Comparison of ENCODE assay signal across 30 cellular contexts in genomic region chr5:57320552-57320951, GRCh38.
"Had no signal": no experiment of that assay in that cellular context is flagged by ENCODE, and none has a peak within 500 bp of the region (broad histone marks: within the 10 kb centered on the region; RNA-seq: fewer than 3 reads in every experiment).

No MANE protein-coding gene starts in this region.

- DNase-seq: naive thymus-derived CD8-positive, alpha-beta T cell; nephron progenitor cell; nucleus accumbens; pancreas; right cardiac atrium; spleen; stimulated activated CD4-positive, alpha-beta T cell treated with anti-CD3 and anti-CD28 coated beads, Interleukin-12 subunit alpha, Interleukin-12 subunit beta, amount 100 ng/mL, for 4 hours; stimulated activated CD4-positive, alpha-beta T cell treated with anti-CD3 and anti-CD28 coated beads, Interleukin-1b, Interleukin-23, amount 100 ng/mL, for 48 hours; stimulated activated CD4-positive, alpha-beta T cell treated with anti-CD3 and anti-CD28 coated beads, Interleukin-4, amount 100 ng/mL, for 1 hour; stimulated activated CD4-positive, alpha-beta T cell treated with anti-CD3 and anti-CD28 coated beads, Interleukin-4, amount 100 ng/mL, for 4 hours; stimulated activated CD8-positive, alpha-beta memory T cell treated with anti-CD3 and anti-CD28 coated beads, Interleukin-4, amount 100 ng/mL, for 48 hours; stimulated activated naive CD4-positive, alpha-beta T cell; stimulated activated naive CD8-positive, alpha-beta T cell treated with anti-CD3 and anti-CD28 coated beads, Interleukin-15, amount 100 ng/mL, for 72 hours; stimulated activated naive CD8-positive, alpha-beta T cell treated with anti-CD3 and anti-CD28 coated beads, Interleukin-15, Interleukin-2, amounts not matched to agents 100 U/mL and 50 U/mL, for 24 hours; substantia nigra; testis; tibial artery; transverse colon; upper lobe of right lung; uterus had no signal

- H3K27ac ChIP-seq: neutrophil, pancreas, prostate gland, skin epidermis, spleen, suprapubic skin, testis, tibial artery, transverse colon, upper lobe of right lung, uterus had no signal

- ATAC-seq: naive thymus-derived CD8-positive, alpha-beta T cell; natural killer cell treated with Interleukin-12 subunit alpha and Interleukin-12 subunit beta and Interleukin-15 and Interleukin-18, amount 100 ng/mL, for 72 hours; pancreas; sciatic nerve; stimulated activated memory B cell treated with anti-CD40 and anti-IgM and Interleukin-4, amounts not matched to agents 10 μg/mL and 1 μg/mL and 100 μg/mL, for 72 hours; stimulated activated naive CD8-positive, alpha-beta T cell treated with anti-CD3 and anti-CD28 coated beads, Interleukin-15, amount 100 ng/mL, for 72 hours; stimulated activated naive CD8-positive, alpha-beta T cell treated with anti-CD3 and anti-CD28 coated beads, Interleukin-15, Interleukin-2, amounts not matched to agents 100 U/mL and 50 U/mL, for 24 hours; upper lobe of right lung had no signal

- H3K36me3 ChIP-seq: neutrophil, pancreas, prostate gland, spleen, suprapubic skin, tibial artery, transverse colon, upper lobe of right lung, uterus had no signal

- H3K9me3 Mint-ChIP-seq: naive thymus-derived CD8-positive, alpha-beta T cell; natural killer cell treated with Interleukin-12 subunit alpha and Interleukin-12 subunit beta and Interleukin-15 and Interleukin-18, amount 100 ng/mL, for 72 hours; stimulated activated memory B cell treated with anti-CD40 and anti-IgM and Interleukin-4, amounts not matched to agents 10 μg/mL and 1 μg/mL and 100 μg/mL, for 72 hours; stimulated activated naive CD8-positive, alpha-beta T cell treated with anti-CD3 and anti-CD28 coated beads, Interleukin-15, amount 100 ng/mL, for 72 hours; type B pancreatic cell had no signal

- H3K4me3 ChIP-seq: pancreas, prostate gland, skin epidermis, smooth muscle cell, spleen, suprapubic skin, testis, tibial artery, transverse colon, upper lobe of right lung, uterus had no signal

- H3K27me3 Mint-ChIP-seq: type B pancreatic cell had no signal

- H3K4me1 Mint-ChIP-seq: stimulated activated memory B cell treated with anti-CD40 and anti-IgM and Interleukin-4, amounts not matched to agents 10 μg/mL and 1 μg/mL and 100 μg/mL, for 72 hours had no signal

- H3K36me3 Mint-ChIP-seq: naive thymus-derived CD8-positive, alpha-beta T cell; natural killer cell treated with Interleukin-12 subunit alpha and Interleukin-12 subunit beta and Interleukin-15 and Interleukin-18, amount 100 ng/mL, for 72 hours; stimulated activated memory B cell treated with anti-CD40 and anti-IgM and Interleukin-4, amounts not matched to agents 10 μg/mL and 1 μg/mL and 100 μg/mL, for 72 hours; type B pancreatic cell had no signal

- H3K4me1 ChIP-seq: pancreas, prostate gland, spleen, suprapubic skin, testis, tibial artery, uterus had no signal

- H3K27me3 ChIP-seq: neutrophil, pancreas, suprapubic skin, testis, tibial artery, transverse colon, upper lobe of right lung, uterus had no signal

- H3K27ac Mint-ChIP-seq: natural killer cell treated with Interleukin-12 subunit alpha and Interleukin-12 subunit beta and Interleukin-15 and Interleukin-18, amount 100 ng/mL, for 72 hours; nephron progenitor cell; stimulated activated memory B cell treated with anti-CD40 and anti-IgM and Interleukin-4, amounts not matched to agents 10 μg/mL and 1 μg/mL and 100 μg/mL, for 72 hours; stimulated activated naive CD8-positive, alpha-beta T cell treated with anti-CD3 and anti-CD28 coated beads, Interleukin-15, amount 100 ng/mL, for 72 hours; type B pancreatic cell had no signal

- H3K9me3 ChIP-seq: neutrophil, pancreas, prostate gland, spleen, suprapubic skin, testis, tibial artery, transverse colon, upper lobe of right lung, uterus had no signal

- H3K4me3 Mint-ChIP-seq: naive thymus-derived CD8-positive, alpha-beta T cell; natural killer cell treated with Interleukin-12 subunit alpha and Interleukin-12 subunit beta and Interleukin-15 and Interleukin-18, amount 100 ng/mL, for 72 hours; nephron progenitor cell; neural crest cell; stimulated activated memory B cell treated with anti-CD40 and anti-IgM and Interleukin-4, amounts not matched to agents 10 μg/mL and 1 μg/mL and 100 μg/mL, for 72 hours; stimulated activated naive CD8-positive, alpha-beta T cell treated with anti-CD3 and anti-CD28 coated beads, Interleukin-15, amount 100 ng/mL, for 72 hours; type B pancreatic cell had no signal

- H3K4me2 ChIP-seq: smooth muscle cell had no signal
